ENCODE assay signal across 15 cellular contexts in the genomic region with DNA sequence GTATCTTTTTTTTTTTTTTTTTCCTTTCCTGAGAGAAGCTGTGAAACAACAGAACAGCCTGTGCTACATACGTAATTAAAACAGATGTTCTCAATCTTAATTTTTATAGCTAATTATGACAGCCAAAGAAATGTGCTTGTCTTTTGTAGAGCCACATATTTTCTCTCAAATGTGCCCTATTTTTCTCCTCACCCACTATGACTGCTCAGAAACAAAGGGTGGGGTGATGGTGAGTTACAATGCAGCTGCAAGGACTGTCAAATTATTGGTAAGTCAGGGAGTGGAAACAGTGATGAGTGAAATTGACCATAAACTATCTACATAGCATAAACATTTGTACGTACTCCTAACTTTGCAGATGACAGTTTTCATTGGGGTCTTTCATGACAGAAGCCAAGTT.
DNase-seq lines count a peak whose midpoint lies in the region; ATAC-seq and TF ChIP-seq lines count a peak whose summit lies in the region.
"Had no signal": no experiment of that assay in that cellular context is flagged by ENCODE, and none has a peak within 500 bp of the region (broad histone marks: within the 10 kb centered on the region; RNA-seq: fewer than 3 reads in every experiment).

No MANE protein-coding gene starts in this region.

- H3K4me1 ChIP-seq in subcutaneous abdominal adipose tissue (ENCODE audit: control insufficient read depth in 5 of 5, insufficient read depth in 5 of 5, low read length in 5 of 5) = peaks cover 0 to 25% (median 12%) of the 10 kb centered on the region in 5 donors
- H3K4me1 ChIP-seq: HAP-1 had no signal

- DNase-seq in NCI-H1694 treated with DMSO at 0.1 percent for 48 hours (lab: John Stamatoyannopoulos, UW) (peak; percentile 4), NCI-H1694 (lab: John Stamatoyannopoulos, UW) (no peak), SIG-M5 treated with dmso at 0.1 percent for 504 hours (lab: John Stamatoyannopoulos, UW; ENCODE audit: unreplicated experiment) (no peak), HuH-7 (ENCODE audit: low spot score) (no peak), SHP77 (lab: John Stamatoyannopoulos, UW) (no peak)
- DNase-seq: 8988T, DMS79 treated with DMSO at 0.1 percent for 48 hours, NCI-H2029, NCI-H345, NCI-H524 treated with DMSO at 0.1 percent for 48 hours, SIG-M5 had no signal

- H3K9me3 ChIP-seq in subcutaneous abdominal adipose tissue (ENCODE audit: control insufficient read depth in 5 of 5, low read length in 5 of 5) = no peaks in the 10 kb centered on the region
- H3K9me3 ChIP-seq: HAP-1 had no signal

- peak overlapping the region in 1 of 5 donors; percentile 15 for H3K9ac ChIP-seq in subcutaneous abdominal adipose tissue (ENCODE audit: low read length in 5 of 5)

- peak overlapping the region in 2 of 5 donors; percentile 23 to 48 for H3K4me3 ChIP-seq in subcutaneous abdominal adipose tissue (ENCODE audit: low read depth in 1 of 5, low read length in 5 of 5)
- H3K4me3 ChIP-seq: HAP-1 had no signal

- H3K36me3 ChIP-seq in subcutaneous abdominal adipose tissue (ENCODE audit: control insufficient read depth in 5 of 5, insufficient read depth in 5 of 5, low read length in 5 of 5) = no peaks in the 10 kb centered on the region
- H3K36me3 ChIP-seq: HAP-1 had no signal

- no peaks in the 10 kb centered on the region for H3K27me3 ChIP-seq in subcutaneous abdominal adipose tissue (ENCODE audit: control insufficient read depth in 5 of 5, insufficient read depth in 4 of 5, low read length in 5 of 5)

- peak overlapping the region; percentile 4 for H3K27ac ChIP-seq in subcutaneous abdominal adipose tissue (ENCODE audit: low read depth, low read length)

- ATAC-seq in HG03432 (IDR thresholded peaks at IDR 0.05; ENCODE audit: unreplicated experiment) (peak; percentile 32), SK-N-SH treated with all-trans-retinoic acid at 6 μM for 48 hours (0 out of 3 replicates have a peak, but pooled peaks have one; percentile 30)

TF ChIP-seq in SK-N-SH treated with all-trans-retinoic acid at 6 μM for 48 hours, 23 proteins besides CTCF, POLR2A, EP300 and RAD21:
- no peak for TF ChIP-seq ZNF70 (CRISPR knock-in tag; IDR thresholded peaks at IDR 0.05)
- no peak for TF ChIP-seq ARNTL (CRISPR knock-in tag; IDR thresholded peaks at IDR 0.05; ENCODE audit: borderline replicate concordance, low read depth)
- no peak for TF ChIP-seq ZFP30 (CRISPR knock-in tag; IDR thresholded peaks at IDR 0.05)
- no peak for TF ChIP-seq ZNF8 (CRISPR knock-in tag; IDR thresholded peaks at IDR 0.05)
- TF ChIP-seq ZC3H10 (CRISPR knock-in tag; IDR thresholded peaks at IDR 0.05) = no peak
- TF ChIP-seq OSR1 (CRISPR knock-in tag; IDR thresholded peaks at IDR 0.05) = no peak
- TF ChIP-seq TCF4 (CRISPR knock-in tag; IDR thresholded peaks at IDR 0.05; ENCODE audit: borderline replicate concordance) = no peak
- TF ChIP-seq RARB (CRISPR knock-in tag; IDR thresholded peaks at IDR 0.05) = no peak
- no peak for TF ChIP-seq TSHZ2 (CRISPR knock-in tag; IDR thresholded peaks at IDR 0.05)
- no peak for TF ChIP-seq ZFP3 (CRISPR knock-in tag; IDR thresholded peaks at IDR 0.05)
- TF ChIP-seq CSDC2 (CRISPR knock-in tag; IDR thresholded peaks at IDR 0.05) = no peak
- TF ChIP-seq SNAI2 (CRISPR knock-in tag; IDR thresholded peaks at IDR 0.05) = no peak
- TF ChIP-seq BACH2 (CRISPR knock-in tag; IDR thresholded peaks at IDR 0.05; ENCODE audit: borderline replicate concordance) = no peak
- TF ChIP-seq ESRRG (CRISPR knock-in tag; IDR thresholded peaks at IDR 0.05) = no peak
